In genomic region chr12:95217377-95218163, GRCh38 we compare ENCODE assay signal across 1 cellular context.
A peak's percentile ranks its signal among the peaks of the same experiment; 100 is the strongest.
TF ChIP-seq lines count a peak whose summit lies in the region.

Gene FGD6, minus strand, starts transcription at chr12:95217467. Its CDS starts 227 bp downstream, at chr12:95217240.
Gene VEZT, plus strand, starts transcription at chr12:95217807. Its CDS starts 44 bp downstream, at chr12:95217851.

TF ChIP-seq in HepG2, 621 proteins besides CTCF, POLR2A, EP300 and RAD21 (continued from another document and continues in another):
- TF ChIP-seq HMGXB3 (CRISPR knock-in tag; IDR thresholded peaks at IDR 0.05; ENCODE audit: borderline replicate concordance) = peak; percentile 99
- TF ChIP-seq TARDBP (CRISPR knock-in tag; IDR thresholded peaks at IDR 0.05) = no peak
- TF ChIP-seq KLF13 (CRISPR knock-in tag; IDR thresholded peaks at IDR 0.05) = 0 out of 2 replicates have a peak, but pooled peaks have one; percentile 69
- no peak for TF ChIP-seq ZNF44 (CRISPR knock-in tag; IDR thresholded peaks at IDR 0.05)
- TF ChIP-seq PAWR (CRISPR knock-in tag; IDR thresholded peaks at IDR 0.05; ENCODE audit: borderline replicate concordance) = no peak; the same call in 1 of the 2 replicates
- no peak for TF ChIP-seq ZNF24 (IDR thresholded peaks at IDR 0.05)
- no peak for TF ChIP-seq ZFP37 (CRISPR knock-in tag; IDR thresholded peaks at IDR 0.05; ENCODE audit: borderline replicate concordance)
- peak; percentile 84 for TF ChIP-seq POGK (CRISPR knock-in tag; conservative IDR thresholded peaks at IDR 0.05)
- no peak for TF ChIP-seq ZNF260 (CRISPR knock-in tag; IDR thresholded peaks at IDR 0.05; ENCODE audit: borderline replicate concordance, low read depth)
- no peak for TF ChIP-seq ZNF773 (CRISPR knock-in tag; IDR thresholded peaks at IDR 0.05; ENCODE audit: borderline replicate concordance)
- no peak for TF ChIP-seq SRSF9 (IDR thresholded peaks at IDR 0.05; ENCODE audit: borderline replicate concordance, insufficient read depth, low read depth, low read length, poor library complexity, severe bottlenecking)
- peak; percentile 76 for TF ChIP-seq ZGPAT (CRISPR knock-in tag; IDR thresholded peaks at IDR 0.05)
- TF ChIP-seq NONO (IDR thresholded peaks at IDR 0.05) = no peak
- peak; percentile 35; the same call in 1 of the 2 replicates for TF ChIP-seq NONO (CRISPR knock-in tag; conservative IDR thresholded peaks at IDR 0.05)
- TF ChIP-seq ZNF614 (CRISPR knock-in tag; IDR thresholded peaks at IDR 0.05; ENCODE audit: borderline replicate concordance) = peak; percentile 54; the same call in 1 of the 2 replicates
- no peak for TF ChIP-seq FOXK2 (IDR thresholded peaks at IDR 0.05)
- TF ChIP-seq DBP (CRISPR knock-in tag; IDR thresholded peaks at IDR 0.05; ENCODE audit: not compliant biosample characterization) = no peak
- TF ChIP-seq THRA (CRISPR knock-in tag; IDR thresholded peaks at IDR 0.05; ENCODE audit: borderline replicate concordance) = no peak
- TF ChIP-seq RFX5 (IDR thresholded peaks at IDR 0.05; ENCODE audit: low read depth, low read length) = no peak
- TF ChIP-seq MIXL1 (CRISPR knock-in tag; IDR thresholded peaks at IDR 0.05) = 0 out of 2 replicates have a peak, but pooled peaks have one; percentile 34
- TF ChIP-seq NAIF1 (CRISPR knock-in tag; IDR thresholded peaks at IDR 0.05; ENCODE audit: borderline replicate concordance) = no peak
- no peak for TF ChIP-seq ZNF160 (CRISPR knock-in tag; IDR thresholded peaks at IDR 0.05)
- peak; percentile 55; the same call in 1 of the 2 replicates for TF ChIP-seq ZNF691 (CRISPR knock-in tag; IDR thresholded peaks at IDR 0.05; ENCODE audit: borderline replicate concordance, low read depth)
- TF ChIP-seq MZF1 (CRISPR knock-in tag; IDR thresholded peaks at IDR 0.05; ENCODE audit: borderline replicate concordance) = no peak
- TF ChIP-seq ZNF3 (CRISPR knock-in tag; IDR thresholded peaks at IDR 0.05) = no peak
- TF ChIP-seq RFXANK (CRISPR knock-in tag; IDR thresholded peaks at IDR 0.05) = 0 out of 2 replicates have a peak, but pooled peaks have one; percentile 41
- peak; percentile 47 for TF ChIP-seq SP5 (CRISPR knock-in tag; IDR thresholded peaks at IDR 0.05; ENCODE audit: borderline replicate concordance, low read depth)
- no peak for TF ChIP-seq ZBTB25 (CRISPR knock-in tag; IDR thresholded peaks at IDR 0.05)
- TF ChIP-seq EEA1 (CRISPR knock-in tag; IDR thresholded peaks at IDR 0.05; ENCODE audit: borderline replicate concordance) = peak; percentile 81; the same call in 1 of the 2 replicates
- TF ChIP-seq CREB3 (CRISPR knock-in tag; IDR thresholded peaks at IDR 0.05) = no peak
- TF ChIP-seq ZNF251 (CRISPR knock-in tag; IDR thresholded peaks at IDR 0.05) = no peak
- 0 out of 2 replicates have a peak, but pooled peaks have one; percentile 3 for TF ChIP-seq ZNF234 (CRISPR knock-in tag; conservative IDR thresholded peaks at IDR 0.05)
- TF ChIP-seq TBX2 (CRISPR knock-in tag; IDR thresholded peaks at IDR 0.05; ENCODE audit: borderline replicate concordance) = peak; percentile 78; the same call in 1 of the 2 replicates
- TF ChIP-seq ZKSCAN8 (CRISPR knock-in tag; IDR thresholded peaks at IDR 0.05; ENCODE audit: borderline replicate concordance) = peak; percentile 50; the same call in 1 of the 2 replicates
- no peak for TF ChIP-seq CHD4 (IDR thresholded peaks at IDR 0.05; ENCODE audit: borderline replicate concordance, low read length)
- TF ChIP-seq MAF1 (CRISPR knock-in tag; IDR thresholded peaks at IDR 0.05; ENCODE audit: borderline replicate concordance) = no peak
- no peak for TF ChIP-seq ZSCAN12 (CRISPR knock-in tag; IDR thresholded peaks at IDR 0.05)
- no peak for TF ChIP-seq ZNF678 (CRISPR knock-in tag; IDR thresholded peaks at IDR 0.05)
- 0 out of 2 replicates have a peak, but pooled peaks have one; percentile 71 for TF ChIP-seq ZNF615 (CRISPR knock-in tag; IDR thresholded peaks at IDR 0.05; ENCODE audit: borderline replicate concordance)
- TF ChIP-seq CCDC6 (CRISPR knock-in tag; IDR thresholded peaks at IDR 0.05) = peak; percentile 63; the same call in 1 of the 2 replicates
- TF ChIP-seq ZNF746 (CRISPR knock-in tag; IDR thresholded peaks at IDR 0.05) = no peak
- no peak for TF ChIP-seq PBX3 (CRISPR knock-in tag; IDR thresholded peaks at IDR 0.05; ENCODE audit: borderline replicate concordance)
- no peak for TF ChIP-seq IRF1 (CRISPR knock-in tag; IDR thresholded peaks at IDR 0.05; ENCODE audit: low read depth)
- TF ChIP-seq MED8 (CRISPR knock-in tag; IDR thresholded peaks at IDR 0.05; ENCODE audit: insufficient replicate concordance) = no peak
- peak; percentile 23; the same call in 1 of the 2 replicates for TF ChIP-seq ZNF776 (CRISPR knock-in tag; IDR thresholded peaks at IDR 0.05)
- TF ChIP-seq NCOA5 (CRISPR knock-in tag; IDR thresholded peaks at IDR 0.05) = no peak
- TF ChIP-seq POLR2G (IDR thresholded peaks at IDR 0.05; ENCODE audit: low read depth, low read length) = peak; percentile 84
- peak; percentile 21; the same call in 1 of the 2 replicates for TF ChIP-seq ZNF232 (CRISPR knock-in tag; IDR thresholded peaks at IDR 0.05; ENCODE audit: borderline replicate concordance)
- peak; percentile 78; the same call in 1 of the 2 replicates for TF ChIP-seq ZZZ3 (CRISPR knock-in tag; IDR thresholded peaks at IDR 0.05; ENCODE audit: borderline replicate concordance)
- TF ChIP-seq ZBTB7B (CRISPR knock-in tag; IDR thresholded peaks at IDR 0.05) = no peak
